ENCODE assay signal across 8 cellular contexts in genomic region chr2:200901459-200902072, GRCh38. TPM values are rescaled to one million over a fixed set of nuclear protein-coding genes. Genes with fewer than 3 reads are reported as not detected.
DNase-seq lines count a peak whose midpoint lies in the region; ATAC-seq lines count a peak whose summit lies in the region.

No MANE protein-coding gene starts in this region.

- ATAC-seq in GM19463 (IDR thresholded peaks at IDR 0.05; ENCODE audit: unreplicated experiment) (peak; percentile 98), HG03558 (IDR thresholded peaks at IDR 0.05; ENCODE audit: extremely low read depth, unreplicated experiment) (peak; percentile 91)

- no peaks in the 10 kb centered on the region for H3K27me3 Mint-ChIP-seq in activated CD4-positive, alpha-beta T cell treated with anti-CD3 and anti-CD28 coated beads, Interleukin-2, amount 10 ng/mL, durations not matched to agents 24 days and 14 days

- DNase-seq in COLO829 (ENCODE audit: low spot score) = peak; percentile 94
- DNase-seq in NCI-H69 (lab: John Stamatoyannopoulos, UW) = peak; percentile 83
- DNase-seq in activated CD4-positive, alpha-beta T cell treated with anti-CD3 and anti-CD28 coated beads, Interleukin-2, amount 10 ng/mL, durations not matched to agents 24 days and 14 days = peak; percentile 92
- peak; percentile 82 to 91 for DNase-seq in dermis microvascular lymphatic vessel endothelial cell (ENCODE audit: low read depth in 2 of 2)
- DNase-seq in lung microvascular endothelial cell (ENCODE audit: low read depth in 2 of 2) = peak; percentile 92 to 93
- peak; percentile 37 to 53 for DNase-seq in stimulated activated CD8-positive, alpha-beta memory T cell treated with anti-CD3 and anti-CD28 coated beads, Interleukin-2, amount 100 ng/mL, for 1 hour (ENCODE audit: low read depth in 2 of 2)

- H3K36me3 Mint-ChIP-seq in activated CD4-positive, alpha-beta T cell treated with anti-CD3 and anti-CD28 coated beads, Interleukin-2, amount 10 ng/mL, durations not matched to agents 24 days and 14 days (ENCODE audit: low read depth) = peaks cover 47% of the 10 kb centered on the region

- no peaks in the 10 kb centered on the region for H3K9me3 Mint-ChIP-seq in activated CD4-positive, alpha-beta T cell treated with anti-CD3 and anti-CD28 coated beads, Interleukin-2, amount 10 ng/mL, durations not matched to agents 24 days and 14 days

- no peak overlapping the region for H3K4me3 Mint-ChIP-seq in activated CD4-positive, alpha-beta T cell treated with anti-CD3 and anti-CD28 coated beads, Interleukin-2, amount 10 ng/mL, durations not matched to agents 24 days and 14 days

- H3K27ac Mint-ChIP-seq in activated CD4-positive, alpha-beta T cell treated with anti-CD3 and anti-CD28 coated beads, Interleukin-2, amount 10 ng/mL, durations not matched to agents 24 days and 14 days = peak overlapping the region; percentile 61

- intact Hi-C loops in activated CD4-positive, alpha-beta T cell treated with anti-CD3 and anti-CD28 coated beads, Interleukin-2, amount 10 ng/mL, durations not matched to agents 24 days and 14 days (cut with micrococcal nuclease) = loop anchor here (1.0 to 2.0 kb wide), 5 partner anchors 61 to 331 kb away; partner anchors contain the start of genes HYCC2 and ORC2

- H3K4me1 Mint-ChIP-seq in activated CD4-positive, alpha-beta T cell treated with anti-CD3 and anti-CD28 coated beads, Interleukin-2, amount 10 ng/mL, durations not matched to agents 24 days and 14 days = peaks cover 19% of the 10 kb centered on the region

RNA-seq across cellular contexts. Expression of gene NIF3L1, which starts 12.4 kb away (rescaled TPM):
- 30.7 and 33.4 TPM in 2 replicates for total RNA-seq in activated CD4-positive, alpha-beta T cell treated with anti-CD3 and anti-CD28 coated beads, Interleukin-2, amount 10 ng/mL, durations not matched to agents 24 days and 14 days
- total RNA-seq in dermis microvascular lymphatic vessel endothelial cell (12.6 and 14.4 TPM in 2 replicates), lung microvascular endothelial cell (11.1 and 12.9 TPM in 2 replicates)

RNA-seq across cellular contexts. Expression of gene PPIL3, which starts 12.7 kb away (rescaled TPM):
- total RNA-seq in activated CD4-positive, alpha-beta T cell treated with anti-CD3 and anti-CD28 coated beads, Interleukin-2, amount 10 ng/mL, durations not matched to agents 24 days and 14 days = 52.6 and 52.8 TPM in 2 replicates
- total RNA-seq in dermis microvascular lymphatic vessel endothelial cell = 22.5 and 23.4 TPM in 2 replicates
- total RNA-seq in lung microvascular endothelial cell = 19.2 and 21.0 TPM in 2 replicates

RNA-seq across cellular contexts. Expression of gene CLK1, which starts 37.1 kb away (rescaled TPM):
- 99.3 and 100 TPM in 2 replicates for total RNA-seq in activated CD4-positive, alpha-beta T cell treated with anti-CD3 and anti-CD28 coated beads, Interleukin-2, amount 10 ng/mL, durations not matched to agents 24 days and 14 days
- total RNA-seq in dermis microvascular lymphatic vessel endothelial cell = 53.3 and 73.3 TPM in 2 replicates
- 46.9 and 87.5 TPM in 2 replicates for total RNA-seq in lung microvascular endothelial cell

Comparison
In these comparisons a context has a peak if more than half of its experiments do, and no peak if none do; other contexts are left out.
1. Peak in every context shown above with its lines: DNase-seq and ATAC-seq.